Comparison of ENCODE assay signal across 26 cellular contexts in genomic region chr18:52504589-52504988, GRCh38.
"Had no signal": no experiment of that assay in that cellular context is flagged by ENCODE, and none has a peak within 500 bp of the region (broad histone marks: within the 10 kb centered on the region; RNA-seq: fewer than 3 reads in every experiment).

No MANE protein-coding gene starts in this region.

- FAIRE-seq: endometrium, islet of Langerhans, keratinocyte had no signal

- H3K36me3 Mint-ChIP-seq: mesothelial cell of epicardium had no signal

- DNase-seq: colonic mucosa; cortex of kidney; effector CD8-positive, alpha-beta T cell; effector memory CD8-positive, alpha-beta T cell; endodermal cell; erythroblast; esophagus squamous epithelium; foreskin fibroblast; foreskin melanocyte; gastrocnemius medialis; glutamatergic neuron; heart right ventricle; hippocampal formation; left cardiac atrium; left lung; left ventricle myocardium superior; lower lobe of right lung; mesenchymal stem cell; mucosa of descending colon had no signal

- H3K9me3 Mint-ChIP-seq: dendritic cell treated with granulocyte-macrophage colony-stimulating factor and Interleukin-4, amounts not matched to agents 40 ng/mL and 50 ng/mL, for 4 days; endodermal cell; mesothelial cell of epicardium had no signal

- ATAC-seq: effector memory CD8-positive, alpha-beta T cell; esophagus mucosa; gastrocnemius medialis; heart right ventricle; left cardiac atrium; left lung; left ventricle myocardium superior; lower lobe of right lung; mucosa of descending colon had no signal

- H3K4me1 ChIP-seq: colonic mucosa, esophagus squamous epithelium, gastrocnemius medialis, heart right ventricle, left lung, lower lobe of right lung had no signal

- H3K36me3 ChIP-seq: colonic mucosa, esophagus squamous epithelium, gastrocnemius medialis, heart right ventricle, left lung, lower lobe of right lung had no signal

- H3K27me3 Mint-ChIP-seq: dendritic cell treated with granulocyte-macrophage colony-stimulating factor and Interleukin-4, amounts not matched to agents 40 ng/mL and 50 ng/mL, for 4 days; effector memory CD8-positive, alpha-beta T cell had no signal

- H3K27ac ChIP-seq: colonic mucosa, epithelial cell of prostate, esophagus squamous epithelium, gastrocnemius medialis, heart right ventricle, left lung, lower lobe of right lung had no signal

- H3K27ac Mint-ChIP-seq: dendritic cell treated with granulocyte-macrophage colony-stimulating factor and Interleukin-4, amounts not matched to agents 40 ng/mL and 50 ng/mL, for 4 days; effector memory CD8-positive, alpha-beta T cell; endodermal cell; mesothelial cell of epicardium had no signal

- H3K4me3 ChIP-seq: colonic mucosa, esophagus squamous epithelium, gastrocnemius medialis, heart right ventricle, left lung, lower lobe of right lung, mucosa of descending colon had no signal

- H3K4me3 Mint-ChIP-seq: dendritic cell treated with granulocyte-macrophage colony-stimulating factor and Interleukin-4, amounts not matched to agents 40 ng/mL and 50 ng/mL, for 4 days; effector memory CD8-positive, alpha-beta T cell; endodermal cell; mesothelial cell of epicardium had no signal

- H3K27me3 ChIP-seq: colonic mucosa, esophagus squamous epithelium, gastrocnemius medialis, heart right ventricle, left lung had no signal

- H3K4me1 Mint-ChIP-seq: endodermal cell, mesothelial cell of epicardium had no signal

- H3K9me3 ChIP-seq: colonic mucosa, esophagus squamous epithelium, gastrocnemius medialis, heart right ventricle, left lung, lower lobe of right lung, mucosa of descending colon had no signal
